15 cellular contexts compared by ENCODE assay signal in genomic region chr5:93893050-93893449, GRCh38.
A peak's percentile ranks its signal among the peaks of the same experiment; 100 is the strongest.
DNase-seq lines count a peak whose midpoint lies in the region; ATAC-seq and TF ChIP-seq lines count a peak whose summit lies in the region.
"Had no signal": no experiment of that assay in that cellular context is flagged by ENCODE, and none has a peak within 500 bp of the region (broad histone marks: within the 10 kb centered on the region; RNA-seq: fewer than 3 reads in every experiment).

No MANE protein-coding gene starts in this region.

- peaks cover 66% of the 10 kb centered on the region for H3K4me1 Mint-ChIP-seq in brain
- H3K4me1 Mint-ChIP-seq: GM23338 had no signal

- no peaks in the 10 kb centered on the region for H3K27me3 Mint-ChIP-seq in brain

- no peaks in the 10 kb centered on the region for H3K9me3 Mint-ChIP-seq in brain
- H3K9me3 Mint-ChIP-seq: GM23338 had no signal

- H3K27ac Mint-ChIP-seq in brain: peak overlapping the region; percentile 89 to 99 (median 96)
- H3K27ac Mint-ChIP-seq: GM23338 had no signal

- TF ChIP-seq CTCF in brain (conservative IDR thresholded peaks at IDR 0.05) (no peak), BE2C (IDR thresholded peaks at IDR 0.05; ENCODE audit: low read depth, low read length) (no peak)

- peaks cover 12% of the 10 kb centered on the region for H3K4me1 ChIP-seq in BE2C
- H3K4me1 ChIP-seq: A549 had no signal

- no peaks in the 10 kb centered on the region for H3K36me3 Mint-ChIP-seq in brain

- ATAC-seq in HG03025 (IDR thresholded peaks at IDR 0.05; ENCODE audit: low FRiP score, unreplicated experiment) (no peak), GM21526 (IDR thresholded peaks at IDR 0.05; ENCODE audit: low FRiP score, unreplicated experiment) (no peak)
- ATAC-seq: A549, GM23338 had no signal

- DNase-seq in COR-L47 (lab: John Stamatoyannopoulos, UW) (peak; percentile 98), NCI-H1417 treated with DMSO at 0.1 percent for 48 hours (lab: John Stamatoyannopoulos, UW) (peak; percentile 50), NCI-H345 treated with DMSO at 0.1 percent for 48 hours (lab: John Stamatoyannopoulos, UW; ENCODE audit: unreplicated experiment) (peak; percentile 15), NCI-H2029 (lab: John Stamatoyannopoulos, UW) (no peak), BE2C (no peak)
- DNase-seq: C1 segment of cervical spinal cord, GF-D8, KBM-7, NCI-H1694 treated with DMSO at 0.1 percent for 48 hours, NCI-H526 treated with DMSO at 0.1 percent for 48 hours had no signal

- H3K9me3 ChIP-seq in BE2C: no peaks in the 10 kb centered on the region
- H3K9me3 ChIP-seq: A549 had no signal

- H3K36me3 ChIP-seq in BE2C: no peaks in the 10 kb centered on the region

- H3K27me3 ChIP-seq in BE2C: no peaks in the 10 kb centered on the region

- no peak overlapping the region for H3K4me3 ChIP-seq in BE2C (ENCODE audit: low read depth, low read length)
- H3K4me3 ChIP-seq: A549, GM23338 had no signal

- peak overlapping the region; percentile 70 to 81 (median 79) for H3K4me3 Mint-ChIP-seq in brain
- H3K4me3 Mint-ChIP-seq: GM23338 had no signal

Comparison
In these comparisons a context has a peak if more than half of its experiments do, and no peak if none do; other contexts are left out.
1. DNase-seq: peak in COR-L47 (single experiment), NCI-H1417 treated with DMSO at 0.1 percent for 48 hours (single experiment) and NCI-H345 treated with DMSO at 0.1 percent for 48 hours (single experiment); none in NCI-H2029 (single experiment) and BE2C (single experiment).